Comparison of ENCODE assay signal across 9 cellular contexts in genomic region chrX:2889045-2889605, GRCh38. TPM values are rescaled to one million over a fixed set of nuclear protein-coding genes. Genes with fewer than 3 reads are reported as not detected.
DNase-seq lines count a peak whose midpoint lies in the region; ATAC-seq, FAIRE-seq and TF ChIP-seq lines count a peak whose summit lies in the region.
"Had no signal": no experiment of that assay in that cellular context is flagged by ENCODE, and none has a peak within 500 bp of the region (broad histone marks: within the 10 kb centered on the region; RNA-seq: fewer than 3 reads in every experiment).

No MANE protein-coding gene starts in this region.

- DNase-seq in activated T-cell treated with anti-CD3 and anti-CD28 coated beads, Interleukin-2, amount 50 U/mL, for 72 hours = no peak
- no peak for DNase-seq in activated T-cell treated with anti-CD3 and anti-CD28 coated beads, Interleukin-2, amount 50 U/mL, for 1 hour
- DNase-seq in astrocyte (ENCODE audit: low read depth) = no peak
- DNase-seq in lower lobe of right lung = no peak
- no peak for DNase-seq in type B pancreatic cell (ENCODE audit: extremely low spot score, unreplicated experiment)
- no peak for DNase-seq in NCI-H1105 treated with DMSO at 0.1 percent for 48 hours (lab: John Stamatoyannopoulos, UW)
- DNase-seq: activated CD4-positive, alpha-beta T cell treated with anti-CD3 and anti-CD28 coated beads, Interleukin-2, amount 50 U/mL, for 1 hour had no signal

- intact Hi-C loops in lower lobe of right lung (cut with DNase I) = no loop called here

- peak overlapping the region; percentile 41 for H2AFZ ChIP-seq in astrocyte (ENCODE audit: low read depth, low read length)

- no peaks in the 10 kb centered on the region for H3K36me3 ChIP-seq in astrocyte (ENCODE audit: insufficient read depth, low read length)
- no peaks in the 10 kb centered on the region for H3K36me3 ChIP-seq in lower lobe of right lung

- peak; percentile 58 for FAIRE-seq in astrocyte (lab: Jason Lieb, UNC)

- no peaks in the 10 kb centered on the region for H3K79me2 ChIP-seq in astrocyte (ENCODE audit: insufficient read depth, low read length)

- H3K27me3 ChIP-seq in astrocyte (ENCODE audit: insufficient read depth, low read length) (no peaks in the 10 kb centered on the region), lower lobe of right lung (ENCODE audit: low read depth) (no peaks in the 10 kb centered on the region)

- H3K9me3 ChIP-seq in astrocyte (ENCODE audit: insufficient read depth, low read depth, low read length) (no peaks in the 10 kb centered on the region), lower lobe of right lung (no peaks in the 10 kb centered on the region)

- H3K27ac Mint-ChIP-seq in activated T-cell treated with anti-CD3 and anti-CD28 coated beads, Interleukin-2, amount 50 U/mL, for 72 hours = peak overlapping the region; percentile 70
- H3K27ac Mint-ChIP-seq in astrocyte (ENCODE audit: unreplicated experiment) = no peak overlapping the region
- H3K27ac Mint-ChIP-seq in type B pancreatic cell = peak overlapping the region; percentile 98

- peak overlapping the region; percentile 39 for H3K4me3 ChIP-seq in astrocyte (ENCODE audit: insufficient read depth, low read depth, low read length)
- peak overlapping the region; percentile 48 for H3K4me3 ChIP-seq in lower lobe of right lung

- no peaks in the 10 kb centered on the region for H3K9me3 Mint-ChIP-seq in activated T-cell treated with anti-CD3 and anti-CD28 coated beads, Interleukin-2, amount 50 U/mL, for 72 hours
- H3K9me3 Mint-ChIP-seq in astrocyte (ENCODE audit: unreplicated experiment) (no peaks in the 10 kb centered on the region), type B pancreatic cell (peaks cover 8% of the 10 kb centered on the region)

- H3K27me3 Mint-ChIP-seq in activated T-cell treated with anti-CD3 and anti-CD28 coated beads, Interleukin-2, amount 50 U/mL, for 72 hours (ENCODE audit: low read depth) = peaks cover 32% of the 10 kb centered on the region
- H3K27me3 Mint-ChIP-seq in astrocyte (ENCODE audit: low read depth, unreplicated experiment) (no peaks in the 10 kb centered on the region), type B pancreatic cell (no peaks in the 10 kb centered on the region)

- peak overlapping the region; percentile 79 to 87 for H3K4me3 Mint-ChIP-seq in activated T-cell treated with anti-CD3 and anti-CD28 coated beads, Interleukin-2, amount 50 U/mL, for 72 hours
- no peak overlapping the region for H3K4me3 Mint-ChIP-seq in astrocyte (ENCODE audit: unreplicated experiment)
- H3K4me3 Mint-ChIP-seq in type B pancreatic cell = peak overlapping the region; percentile 83

- no peak for TF ChIP-seq CTCF in astrocyte (IDR thresholded peaks at IDR 0.05; ENCODE audit: insufficient read depth, low read depth, low read length)
- no peak for TF ChIP-seq CTCF in lower lobe of right lung (IDR thresholded peaks at IDR 0.05)
- no peak for TF ChIP-seq CTCF in type B pancreatic cell (conservative IDR thresholded peaks at IDR 0.05)

- no peaks in the 10 kb centered on the region for H4K20me1 ChIP-seq in astrocyte (ENCODE audit: insufficient read depth, low read length)

- no peaks in the 10 kb centered on the region for H3K4me1 ChIP-seq in astrocyte (ENCODE audit: insufficient read depth, low read length)
- H3K4me1 ChIP-seq in lower lobe of right lung = no peaks in the 10 kb centered on the region

- no peak for ATAC-seq in activated T-cell treated with anti-CD3 and anti-CD28 coated beads, Interleukin-2, amount 50 U/mL, for 72 hours (replicated peaks in 1 of 2)
- ATAC-seq in lower lobe of right lung (peak in 1 of 2 donors; percentile 38), HG03135 (IDR thresholded peaks at IDR 0.05; ENCODE audit: unreplicated experiment) (no peak), HG03442 (IDR thresholded peaks at IDR 0.05; ENCODE audit: unreplicated experiment) (no peak)

- peaks cover 21% of the 10 kb centered on the region for H3K4me1 Mint-ChIP-seq in activated T-cell treated with anti-CD3 and anti-CD28 coated beads, Interleukin-2, amount 50 U/mL, for 72 hours (ENCODE audit: low read depth)
- no peaks in the 10 kb centered on the region for H3K4me1 Mint-ChIP-seq in astrocyte (ENCODE audit: low read depth, unreplicated experiment)
- peaks cover 31% of the 10 kb centered on the region for H3K4me1 Mint-ChIP-seq in type B pancreatic cell (ENCODE audit: unreplicated experiment)

- H3K4me2 ChIP-seq in astrocyte (ENCODE audit: low read length) = peak overlapping the region; percentile 79

- H3K9ac ChIP-seq in astrocyte (ENCODE audit: low read length) = peak overlapping the region; percentile 23

- no peaks in the 10 kb centered on the region for H3K36me3 Mint-ChIP-seq in activated T-cell treated with anti-CD3 and anti-CD28 coated beads, Interleukin-2, amount 50 U/mL, for 72 hours (ENCODE audit: insufficient read depth in 2 of 2)
- H3K36me3 Mint-ChIP-seq in astrocyte (ENCODE audit: low read depth, unreplicated experiment) (no peaks in the 10 kb centered on the region), type B pancreatic cell (peaks cover 17% of the 10 kb centered on the region)

- no peak overlapping the region for H3K27ac ChIP-seq in astrocyte (ENCODE audit: low read depth, low read length)
- no peak overlapping the region for H3K27ac ChIP-seq in lower lobe of right lung

RNA-seq across cellular contexts. Expression of gene ARSD, which starts 40.0 kb away (rescaled TPM):
- 1 to 10 TPM; 1.5 to 2.4 TPM for total RNA-seq in activated T-cell treated with anti-CD3 and anti-CD28 coated beads, Interleukin-2, amount 50 U/mL, for 72 hours
- total RNA-seq in astrocyte (7.3 and 9.2 TPM in 2 replicates), lower lobe of right lung (30.7 TPM), type B pancreatic cell (ENCODE audit: low replicate concordance) (38.7 and 54.6 TPM in 2 replicates)
